Comparison of ENCODE assay signal across 8 cellular contexts in genomic region chr10:97318772-97319651, GRCh38. TPM values are rescaled to one million over a fixed set of nuclear protein-coding genes. Genes with fewer than 3 reads are reported as not detected.
DNase-seq lines count a peak whose midpoint lies in the region; ATAC-seq and TF ChIP-seq lines count a peak whose summit lies in the region.

FRAT1 (plus strand) TSS chr10:97319271; CDS start chr10:97319454, 183 bp downstream.

- no peaks in the 10 kb centered on the region for H3K9me3 Mint-ChIP-seq in progenitor cell of endocrine pancreas (ENCODE audit: low read depth)

- intact Hi-C loops in left cardiac atrium (cut with DNase I): no loop called here
- intact Hi-C loops in upper lobe of right lung (cut with DNase I): no loop called here

- no peaks in the 10 kb centered on the region for H3K36me3 Mint-ChIP-seq in progenitor cell of endocrine pancreas (ENCODE audit: insufficient read depth)

- no peaks in the 10 kb centered on the region for H3K9me3 ChIP-seq in upper lobe of right lung

- no peak for TF ChIP-seq CTCF in GM10248 (IDR thresholded peaks at IDR 0.05; ENCODE audit: control extremely low read depth, extremely low read depth, low read depth, missing control alignments)
- TF ChIP-seq CTCF in HFF-Myc (IDR thresholded peaks at IDR 0.05; ENCODE audit: low read depth, low read length, missing control alignments): no peak
- no peak for TF ChIP-seq CTCF in progenitor cell of endocrine pancreas (IDR thresholded peaks at IDR 0.05; ENCODE audit: unreplicated experiment)
- TF ChIP-seq CTCF in upper lobe of right lung (IDR thresholded peaks at IDR 0.05): no peak

- peak; percentile 83 for DNase-seq in GM10248 (ENCODE audit: extremely low spot score)
- peak; percentile 59 for DNase-seq in HFF-Myc (ENCODE audit: extremely low read depth, low read depth)
- DNase-seq in NCI-H1048 (lab: John Stamatoyannopoulos, UW): peak; percentile 42
- DNase-seq in SW480 (ENCODE audit: low spot score): peak; percentile 84
- peak; percentile 93 for DNase-seq in left cardiac atrium
- peak; percentile 84 for DNase-seq in progenitor cell of endocrine pancreas (ENCODE audit: low spot score, unreplicated experiment)
- peak; percentile 97 for DNase-seq in upper lobe of right lung

- peak within 1 kb of the TSS; percentile 95 for H3K27ac ChIP-seq in adipose tissue (ENCODE audit: low read depth, low read length)
- H3K27ac ChIP-seq in upper lobe of right lung: peak within 1 kb of the TSS; percentile 100

- POLR2A ChIA-PET in GM10248 (lab: Yijun Ruan, JAX): interaction anchor here (1.2 kb wide), 1 partner anchor 12 kb away, joined by 3 read pairs; no protein-coding TSS in a partner anchor

- H3K36me3 ChIP-seq in upper lobe of right lung: no peaks in the 10 kb centered on the region

- peaks cover 26% of the 10 kb centered on the region for H3K4me1 Mint-ChIP-seq in progenitor cell of endocrine pancreas (ENCODE audit: low read depth)

- ATAC-seq in left cardiac atrium: peak; percentile 90 to 92
- peak; percentile 87 for ATAC-seq in upper lobe of right lung

- peaks cover 21% of the 10 kb centered on the region for H3K4me1 ChIP-seq in upper lobe of right lung

- CTCF ChIA-PET in GM10248 (lab: Yijun Ruan, JAX): interaction anchor here (0.8 to 2.3 kb wide), 5 partner anchors 10 to 41 kb away, joined by 3 to 24 read pairs (median 3); partner anchors contain the start of genes ARHGAP19 and FRAT2

- no peaks in the 10 kb centered on the region for H3K27me3 ChIP-seq in upper lobe of right lung

- peak within 1 kb of the TSS; percentile 53 for H3K4me3 ChIP-seq in HFF-Myc (replicated peaks; ENCODE audit: low read depth, low read length)
- peak within 1 kb of the TSS; percentile 73 for H3K4me3 ChIP-seq in upper lobe of right lung

- no peaks in the 10 kb centered on the region for H3K27me3 Mint-ChIP-seq in progenitor cell of endocrine pancreas

- 0 to 1% (median 0%) methylated on average over 45 to 79 of the region's 79 CpGs for WGBS in adipose tissue, 3 donors

- H3K4me3 Mint-ChIP-seq in progenitor cell of endocrine pancreas (ENCODE audit: low read depth): peak within 1 kb of the TSS; percentile 88

- H3K27ac Mint-ChIP-seq in progenitor cell of endocrine pancreas: peak within 1 kb of the TSS; percentile 100

RNA-seq across cellular contexts. Expression of gene FRAT1, which starts in this region (rescaled TPM):
- polyA plus RNA-seq in adipose tissue: 1 to 10 TPM; 2.5 to 2.9 (median 2.7) TPM
- total RNA-seq in left cardiac atrium (1 to 10 TPM; 2.1 to 6.2 TPM), progenitor cell of endocrine pancreas (15.7 and 16.7 TPM in 2 replicates), upper lobe of right lung (10.4 TPM)

Comparison
In these comparisons a context has a peak if more than half of its experiments do, and no peak if none do; other contexts are left out.
1. Peak in every context shown above with its lines: DNase-seq, ATAC-seq, H3K4me3 ChIP-seq and H3K27ac ChIP-seq.
2. DNase-seq: peak in every context shown above with its lines; median percentile 97 in upper lobe of right lung; 93 in left cardiac atrium; 84 in SW480; 84 in progenitor cell of endocrine pancreas; 83 in GM10248; 59 in HFF-Myc; 42 in NCI-H1048.